8 cellular contexts compared by ENCODE assay signal in genomic region chr12:77065361-77066204, GRCh38. TPM values are rescaled to one million over a fixed set of nuclear protein-coding genes. Genes with fewer than 3 reads are reported as not detected.
DNase-seq lines count a peak whose midpoint lies in the region; ATAC-seq, FAIRE-seq and TF ChIP-seq lines count a peak whose summit lies in the region.

A gene with protein sequence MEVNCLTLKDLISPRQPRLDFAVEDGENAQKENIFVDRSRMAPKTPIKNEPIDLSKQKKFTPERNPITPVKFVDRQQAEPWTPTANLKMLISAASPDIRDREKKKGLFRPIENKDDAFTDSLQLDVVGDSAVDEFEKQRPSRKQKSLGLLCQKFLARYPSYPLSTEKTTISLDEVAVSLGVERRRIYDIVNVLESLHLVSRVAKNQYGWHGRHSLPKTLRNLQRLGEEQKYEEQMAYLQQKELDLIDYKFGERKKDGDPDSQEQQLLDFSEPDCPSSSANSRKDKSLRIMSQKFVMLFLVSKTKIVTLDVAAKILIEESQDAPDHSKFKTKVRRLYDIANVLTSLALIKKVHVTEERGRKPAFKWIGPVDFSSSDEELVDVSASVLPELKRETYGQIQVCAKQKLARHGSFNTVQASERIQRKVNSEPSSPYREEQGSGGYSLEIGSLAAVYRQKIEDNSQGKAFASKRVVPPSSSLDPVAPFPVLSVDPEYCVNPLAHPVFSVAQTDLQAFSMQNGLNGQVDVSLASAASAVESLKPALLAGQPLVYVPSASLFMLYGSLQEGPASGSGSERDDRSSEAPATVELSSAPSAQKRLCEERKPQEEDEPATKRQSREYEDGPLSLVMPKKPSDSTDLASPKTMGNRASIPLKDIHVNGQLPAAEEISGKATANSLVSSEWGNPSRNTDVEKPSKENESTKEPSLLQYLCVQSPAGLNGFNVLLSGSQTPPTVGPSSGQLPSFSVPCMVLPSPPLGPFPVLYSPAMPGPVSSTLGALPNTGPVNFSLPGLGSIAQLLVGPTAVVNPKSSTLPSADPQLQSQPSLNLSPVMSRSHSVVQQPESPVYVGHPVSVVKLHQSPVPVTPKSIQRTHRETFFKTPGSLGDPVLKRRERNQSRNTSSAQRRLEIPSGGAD (minus strand): TSS chr12:77065569. CDS start chr12:77064635, 934 bp downstream.

- no peak within 1 kb of the TSS for H3K27ac ChIP-seq in kidney (ENCODE audit: low read depth in 2 of 2, low read length in 2 of 2)

- DNase-seq in AML-193 (lab: John Stamatoyannopoulos, UW) (peak; percentile 85 to 86), NCI-H345 treated with DMSO at 0.1 percent for 48 hours (lab: John Stamatoyannopoulos, UW; ENCODE audit: unreplicated experiment) (peak; percentile 89), cerebellar cortex (ENCODE audit: low spot score) (peak; percentile 89), kidney (peak; percentile 93)
- DNase-seq in activated CD4-positive, CD25-positive, alpha-beta regulatory T cell treated with anti-CD3 and anti-CD28 coated beads, Interleukin-2, amount 50 U/mL, for 16 hours (ENCODE audit: low read depth, low spot score): peak; percentile 65
- peak; percentile 93 for DNase-seq in stimulated activated CD4-positive, alpha-beta T cell treated with anti-CD3 and anti-CD28 coated beads, Interleukin-15, amount 100 ng/mL, for 24 hours

- no peaks in the 10 kb centered on the region for H3K36me3 ChIP-seq in kidney (ENCODE audit: control insufficient read depth in 1 of 2, insufficient read depth in 2 of 2, low read length in 2 of 2)

- peak within 1 kb of the TSS; percentile 56 to 66 for H3K4me3 ChIP-seq in kidney (ENCODE audit: low read length in 2 of 2)

- ATAC-seq in HG03354 (IDR thresholded peaks at IDR 0.05; ENCODE audit: poor library complexity, severe bottlenecking, unreplicated experiment): peak; percentile 82

- no peak for FAIRE-seq in kidney (lab: Jason Lieb, UNC)

- H3K9me3 ChIP-seq in kidney (ENCODE audit: control insufficient read depth in 1 of 2, low read length in 2 of 2): no peaks in the 10 kb centered on the region

- peak; percentile 89 for TF ChIP-seq POLR2A in GM19099 (IDR thresholded peaks at IDR 0.05; ENCODE audit: extremely low read depth, insufficient read length, low read depth)

- peaks cover 5% of the 10 kb centered on the region in 2 donors for H3K4me1 ChIP-seq in kidney (ENCODE audit: control insufficient read depth in 1 of 2, insufficient read depth in 1 of 2, low read depth in 1 of 2, low read length in 2 of 2)

- intact Hi-C loops in kidney (cut with DNase I): no loop called here

- TF ChIP-seq CTCF in kidney (IDR thresholded peaks at IDR 0.05; ENCODE audit: borderline replicate concordance, extremely low read depth, insufficient read depth): no peak

- peak within 1 kb of the TSS in 1 of 2 donors; percentile 31 for H3K9ac ChIP-seq in kidney (ENCODE audit: low read length in 2 of 2)

RNA-seq across cellular contexts. Expression of the gene that starts here (rescaled TPM):
- 0.28 TPM for total RNA-seq in kidney
- polyA plus RNA-seq in kidney (ENCODE audit: insufficient read depth, low read depth, low replicate concordance): not detected

Comparison
In these comparisons a context has a peak if more than half of its experiments do, and no peak if none do; other contexts are left out.
1. Peak in DNase-seq and H3K4me3 ChIP-seq in kidney; RNA of the gene not detected or under 1 TPM.